1 cellular context compared by ENCODE assay signal in the genomic region with DNA sequence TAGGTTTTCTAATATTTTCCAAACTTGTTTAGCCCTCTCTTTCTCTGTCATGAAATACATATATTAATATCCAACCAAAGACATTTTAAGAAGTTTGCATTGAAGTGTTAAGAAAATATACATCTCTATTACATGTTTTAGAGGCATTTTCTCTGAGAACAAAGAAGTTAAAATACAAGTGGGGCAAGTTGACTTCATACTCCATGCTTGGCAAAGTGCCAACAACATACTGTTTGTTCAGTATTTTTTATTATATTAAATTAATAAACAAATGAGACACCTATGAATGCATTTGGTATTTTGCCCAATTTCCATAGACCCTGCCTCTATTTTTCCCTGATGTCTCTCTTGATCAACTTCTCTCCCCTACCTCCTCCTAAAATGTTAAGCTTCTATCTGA.
TF ChIP-seq lines count a peak whose summit lies in the region.

No MANE protein-coding gene starts in this region.

TF ChIP-seq in HepG2, 621 proteins besides CTCF, POLR2A, EP300 and RAD21 (continued from another document):
- no peak for TF ChIP-seq ZBTB3 (CRISPR knock-in tag; IDR thresholded peaks at IDR 0.05; ENCODE audit: borderline replicate concordance, low read depth)
